In genomic region chr19:45769821-45770191, GRCh38 we compare ENCODE assay signal across 8 cellular contexts. TPM values are rescaled to one million over a fixed set of nuclear protein-coding genes. Genes with fewer than 3 reads are reported as not detected.
DNase-seq lines count a peak whose midpoint lies in the region; ATAC-seq and TF ChIP-seq lines count a peak whose summit lies in the region.

No MANE protein-coding gene starts in this region.

- H3K27ac Mint-ChIP-seq in activated T-cell treated with anti-CD3 and anti-CD28 coated beads, Interleukin-2, amount 50 U/mL, for 72 hours, result peak overlapping the region; percentile 44

- DNase-seq in LHCN-M2 (ENCODE audit: low read depth) (peak; percentile 52), foreskin fibroblast (peak in 1 of 2 donors; percentile 61), ovary (peak; percentile 72 to 81 (median 78)), NCI-H2107 (lab: John Stamatoyannopoulos, UW) (no peak), NCI-H1092 (lab: John Stamatoyannopoulos, UW) (no peak)
- peak; percentile 52 to 60 for DNase-seq in activated T-cell treated with anti-CD3 and anti-CD28 coated beads, Interleukin-2, amount 50 U/mL, for 72 hours

- H3K36me3 Mint-ChIP-seq in activated T-cell treated with anti-CD3 and anti-CD28 coated beads, Interleukin-2, amount 50 U/mL, for 72 hours (ENCODE audit: insufficient read depth in 2 of 2), result no peaks in the 10 kb centered on the region

- no peaks in the 10 kb centered on the region for H3K9me3 Mint-ChIP-seq in activated T-cell treated with anti-CD3 and anti-CD28 coated beads, Interleukin-2, amount 50 U/mL, for 72 hours

- H3K27me3 ChIP-seq in ovary, result no peaks in the 10 kb centered on the region

- intact Hi-C loops in ovary (cut with DNase I), result loop anchor here (2.0 to 10.0 kb wide), 4 partner anchors 29 to 78 kb away; partner anchors contain the start of genes QPCTL (in 2 of the 4) and SNRPD2 (in 2 of the 4)

- no peaks in the 10 kb centered on the region for H3K36me3 ChIP-seq in ovary

- 0% methylated on average over 28 of the region's 28 CpGs for WGBS in ovary, 3 donors

- H3K4me3 Mint-ChIP-seq in activated T-cell treated with anti-CD3 and anti-CD28 coated beads, Interleukin-2, amount 50 U/mL, for 72 hours, result peak overlapping the region; percentile 92 to 96

- TF ChIP-seq CTCF in GM12875 (IDR thresholded peaks at IDR 0.05; ENCODE audit: borderline replicate concordance, insufficient read depth, low read depth, low read length) (no peak), foreskin fibroblast (IDR thresholded peaks at IDR 0.05; ENCODE audit: low read depth, low read length) (no peak), ovary (IDR thresholded peaks at IDR 0.05) (no peak)

- TF ChIP-seq POLR2A in ovary (IDR thresholded peaks at IDR 0.05), result no peak

- ATAC-seq in activated T-cell treated with anti-CD3 and anti-CD28 coated beads, Interleukin-2, amount 50 U/mL, for 72 hours (replicated peaks in 1 of 2), result peak; percentile 27 to 37
- ATAC-seq in HG02798 (IDR thresholded peaks at IDR 0.05; ENCODE audit: poor library complexity, unreplicated experiment), result no peak

- no peak for TF ChIP-seq EP300 in ovary (IDR thresholded peaks at IDR 0.05)

- peaks cover 17% of the 10 kb centered on the region for H3K4me1 ChIP-seq in ovary (ENCODE audit: insufficient read depth)

- peak overlapping the region; percentile 92 to 94 for H3K27ac ChIP-seq in ovary

- peaks cover 4% of the 10 kb centered on the region for H3K27me3 Mint-ChIP-seq in activated T-cell treated with anti-CD3 and anti-CD28 coated beads, Interleukin-2, amount 50 U/mL, for 72 hours (ENCODE audit: low read depth)

- no peaks in the 10 kb centered on the region for H3K9me3 ChIP-seq in ovary

- H3K4me3 ChIP-seq in GM12875 (ENCODE audit: low read depth, low read length), result peak overlapping the region; percentile 44
- peak overlapping the region; percentile 49 to 58 for H3K4me3 ChIP-seq in foreskin fibroblast (ENCODE audit: low read depth in 1 of 2, low read length in 2 of 2)
- peak overlapping the region; percentile 60 for H3K4me3 ChIP-seq in ovary

- peaks cover 5% of the 10 kb centered on the region for H3K4me1 Mint-ChIP-seq in activated T-cell treated with anti-CD3 and anti-CD28 coated beads, Interleukin-2, amount 50 U/mL, for 72 hours (ENCODE audit: low read depth)

RNA-seq across cellular contexts. Expression of gene SIX5, which starts 0.8 kb away (rescaled TPM):
- total RNA-seq in LHCN-M2 (2014; rRNA removed) (7.9 and 8.7 TPM in 2 replicates), ovary (10 to 100 TPM; 21.0 to 64.4 (median 44.4) TPM)
- 4.0 TPM for polyA plus RNA-seq in LHCN-M2 (2012)
- total RNA-seq in activated T-cell treated with anti-CD3 and anti-CD28 coated beads, Interleukin-2, amount 50 U/mL, for 72 hours, result 1 to 10 TPM; 3.7 to 5.2 TPM
- 10 to 100 TPM in 1 of 2 donors, 1 to 10 TPM in 1; 5.4 to 43.5 TPM for polyA plus RNA-seq in ovary

RNA-seq across cellular contexts. Expression of gene DMPK, which starts 12.5 kb away (rescaled TPM):
- 90.8 and 121 TPM in 2 replicates for total RNA-seq in LHCN-M2 (2014; rRNA removed)
- polyA plus RNA-seq in LHCN-M2 (2012), result 122 TPM
- 10 to 100 TPM; 31.7 to 42.4 TPM for total RNA-seq in activated T-cell treated with anti-CD3 and anti-CD28 coated beads, Interleukin-2, amount 50 U/mL, for 72 hours
- 100 to 1,000 TPM in 2 of 7 donors, 10 to 100 TPM in 5; 21.0 to 105 (median 62.5) TPM for total RNA-seq in ovary
- polyA plus RNA-seq in ovary, result 10 to 100 TPM; 24.3 to 56.7 TPM

RNA-seq across cellular contexts. Expression of gene DMWD, which starts 22.8 kb away (rescaled TPM):
- total RNA-seq in LHCN-M2 (2014; rRNA removed), result 34.0 and 36.4 TPM in 2 replicates
- 36.4 TPM for polyA plus RNA-seq in LHCN-M2 (2012)
- total RNA-seq in activated T-cell treated with anti-CD3 and anti-CD28 coated beads, Interleukin-2, amount 50 U/mL, for 72 hours, result 10 to 100 TPM; 36.7 to 54.1 TPM
- 10 to 100 TPM; 28.4 to 85.4 (median 61.1) TPM for total RNA-seq in ovary
- polyA plus RNA-seq in ovary, result 10 to 100 TPM; 11.4 to 33.9 TPM

RNA-seq across cellular contexts. Expression of gene MEIOSIN, which starts 36.6 kb away (rescaled TPM):
- total RNA-seq in LHCN-M2 (2014; rRNA removed), result not detected in 2 replicates
- not detected for polyA plus RNA-seq in LHCN-M2 (2012)
- under 1 TPM; 0.09 to 0.19 TPM for total RNA-seq in activated T-cell treated with anti-CD3 and anti-CD28 coated beads, Interleukin-2, amount 50 U/mL, for 72 hours
- not detected for total RNA-seq in ovary
- not detected for polyA plus RNA-seq in ovary

RNA-seq across cellular contexts. Expression of gene FBXO46, which starts 39.1 kb away (rescaled TPM):
- 8.4 and 11.5 TPM in 2 replicates for total RNA-seq in LHCN-M2 (2014; rRNA removed)
- polyA plus RNA-seq in LHCN-M2 (2012), result 4.7 TPM
- total RNA-seq in activated T-cell treated with anti-CD3 and anti-CD28 coated beads, Interleukin-2, amount 50 U/mL, for 72 hours, result 10 to 100 TPM; 38.4 to 46.5 TPM
- total RNA-seq in ovary, result 10 to 100 TPM; 13.4 to 32.5 (median 22.4) TPM
- 10 to 100 TPM in 1 of 2 donors, 1 to 10 TPM in 1; 6.7 to 13.9 TPM for polyA plus RNA-seq in ovary

Comparison
In these comparisons a context has a peak if more than half of its experiments do, and no peak if none do; other contexts are left out.
1. DNase-seq: peak in LHCN-M2 (single experiment), activated T-cell treated with anti-CD3 and anti-CD28 coated beads, Interleukin-2, amount 50 U/mL, for 72 hours (2 of 2) and ovary (5 of 5); none in NCI-H2107 (single experiment) and NCI-H1092 (single experiment).
2. Peak in every context shown above with its lines, with median percentiles within 50 percentile points of each other: H3K4me3 ChIP-seq.